In genomic region chr10:88902328-88902789, GRCh38 we compare ENCODE assay signal across 20 cellular contexts. TPM values are rescaled to one million over a fixed set of nuclear protein-coding genes. Genes with fewer than 3 reads are reported as not detected.
DNase-seq lines count a peak whose midpoint lies in the region; ATAC-seq, FAIRE-seq and TF ChIP-seq lines count a peak whose summit lies in the region.
"Had no signal": no experiment of that assay in that cellular context is flagged by ENCODE, and none has a peak within 500 bp of the region (broad histone marks: within the 10 kb centered on the region; RNA-seq: fewer than 3 reads in every experiment).

No MANE protein-coding gene starts in this region.

- no peak for TF ChIP-seq POLR2A in K562 (conservative IDR thresholded peaks at IDR 0.05)

- no peak for TF ChIP-seq RAD21 in K562 (CRISPR knock-in tag; conservative IDR thresholded peaks at IDR 0.05 in 1 of 2, IDR thresholded peaks at IDR 0.05 in 1 of 2)

- no peak overlapping the region for H3K27ac ChIP-seq in K562 (ENCODE audit: extremely low read depth, low read depth, low read length)
- H3K27ac ChIP-seq in WERI-Rb-1: no peak overlapping the region
- H3K27ac ChIP-seq: PC-9, SK-N-MC, upper lobe of right lung had no signal

- TF ChIP-seq EP300 in K562 (IDR thresholded peaks at IDR 0.05; ENCODE audit: low read length): no peak

- H4K20me1 ChIP-seq in K562 (replicated peaks; ENCODE audit: control insufficient read depth, insufficient read depth, low read length): no peaks in the 10 kb centered on the region

- POLR2A ChIA-PET in activated CD4-positive, alpha-beta memory T cell treated with anti-CD3 and anti-CD28 coated beads for 36 hours (lab: Charles Lee): interaction anchor here (2.4 kb wide), 1 partner anchor 21 kb away, joined by 11 read pairs; no protein-coding TSS in a partner anchor
- POLR2A ChIA-PET in activated CD4-positive, alpha-beta memory T cell treated with anti-CD3 and anti-CD28 coated beads, Interleukin-2, amount 10 ng/mL, durations not matched to agents 7 days and 5 days (lab: Charles Lee): interaction anchor here (1.2 to 4.1 kb wide), 3 partner anchors 22 to 89 kb away, joined by 4 to 27 read pairs (median 6); partner anchors contain the start of gene STAMBPL1
- POLR2A ChIA-PET in K562 (lab: Yijun Ruan, JAX): no interaction called here

- WGBS in K562 (ENCODE audit: insufficient coverage, low coverage, missing lambda C conversion rate): 0% methylated on average over 7 of the region's 8 CpGs

- ATAC-seq in K562: no peak
- ATAC-seq in stimulated activated effector memory CD8-positive, alpha-beta T cell treated with anti-CD3 and anti-CD28 coated beads, Interleukin-12 subunit alpha, Interleukin-12 subunit beta, amount 100 ng/mL, for 72 hours: no peak

- no peak overlapping the region for H2AFZ ChIP-seq in K562 (ENCODE audit: low read depth, low read length)
- H2AFZ ChIP-seq: PC-9 had no signal

- no peaks in the 10 kb centered on the region for H3K9me3 Mint-ChIP-seq in activated CD4-positive, alpha-beta memory T cell treated with anti-CD3 and anti-CD28 coated beads for 36 hours
- no peaks in the 10 kb centered on the region for H3K9me3 Mint-ChIP-seq in activated CD4-positive, alpha-beta memory T cell treated with anti-CD3 and anti-CD28 coated beads, Interleukin-2, amount 10 ng/mL, durations not matched to agents 7 days and 5 days
- no peaks in the 10 kb centered on the region for H3K9me3 Mint-ChIP-seq in IgD-negative memory B cell
- H3K9me3 Mint-ChIP-seq in stimulated activated effector memory CD8-positive, alpha-beta T cell treated with anti-CD3 and anti-CD28 coated beads, Interleukin-12 subunit alpha, Interleukin-12 subunit beta, amount 100 ng/mL, for 72 hours: no peaks in the 10 kb centered on the region

- no peak overlapping the region for H3K9ac ChIP-seq in K562 (ENCODE audit: insufficient read depth in 1 of 2, low read depth in 2 of 2, low read length in 2 of 2)

- no peaks in the 10 kb centered on the region for H3K4me1 ChIP-seq in K562 (replicated peaks in 1 of 2; ENCODE audit: control insufficient read depth in 2 of 2, insufficient read depth in 2 of 2, low read length in 2 of 2)

- no peak overlapping the region for H3K4me2 ChIP-seq in K562 (ENCODE audit: insufficient read depth, low read length)
- H3K4me2 ChIP-seq: PC-9 had no signal

- H3K36me3 ChIP-seq in K562 (ENCODE audit: control insufficient read depth, insufficient read depth, low read length) (no peaks in the 10 kb centered on the region), WERI-Rb-1 (peaks cover 9% of the 10 kb centered on the region)

- H3K9me3 ChIP-seq in K562 (replicated peaks; ENCODE audit: control insufficient read depth, insufficient read depth, low read depth, low read length): no peaks in the 10 kb centered on the region
- H3K9me3 ChIP-seq in WERI-Rb-1 (ENCODE audit: severe bottlenecking): no peaks in the 10 kb centered on the region
- H3K9me3 ChIP-seq: left ventricle myocardium inferior, upper lobe of right lung had no signal

- H3K36me3 Mint-ChIP-seq in activated CD4-positive, alpha-beta memory T cell treated with anti-CD3 and anti-CD28 coated beads for 36 hours: peaks cover 28% of the 10 kb centered on the region
- H3K36me3 Mint-ChIP-seq in activated CD4-positive, alpha-beta memory T cell treated with anti-CD3 and anti-CD28 coated beads, Interleukin-2, amount 10 ng/mL, durations not matched to agents 7 days and 5 days (ENCODE audit: low read depth): peaks cover 64% of the 10 kb centered on the region
- H3K36me3 Mint-ChIP-seq in IgD-negative memory B cell: peaks cover 12% of the 10 kb centered on the region
- peaks cover 61% of the 10 kb centered on the region for H3K36me3 Mint-ChIP-seq in stimulated activated effector memory CD8-positive, alpha-beta T cell treated with anti-CD3 and anti-CD28 coated beads, Interleukin-12 subunit alpha, Interleukin-12 subunit beta, amount 100 ng/mL, for 72 hours

- no TSS peak for BruUV-seq in K562 (replicated peaks; lab: Mats Ljungman, UMichigan)

- H3K79me2 ChIP-seq in K562 (ENCODE audit: control insufficient read depth, insufficient read depth, low read length): no peaks in the 10 kb centered on the region

- H3K27me3 ChIP-seq in K562 (ENCODE audit: control insufficient read depth in 2 of 2, insufficient read depth in 2 of 2, low read length in 2 of 2) (no peaks in the 10 kb centered on the region), WERI-Rb-1 (ENCODE audit: insufficient read depth, low read depth, severe bottlenecking) (no peaks in the 10 kb centered on the region)
- H3K27me3 ChIP-seq: upper lobe of right lung had no signal

- no peak overlapping the region for H3K4me3 ChIP-seq in K562
- H3K4me3 ChIP-seq in WERI-Rb-1 (ENCODE audit: low read depth, low read length): no peak overlapping the region
- H3K4me3 ChIP-seq: left ventricle myocardium inferior, PC-9, SK-N-MC, upper lobe of right lung had no signal

- H3K4me1 Mint-ChIP-seq in activated CD4-positive, alpha-beta memory T cell treated with anti-CD3 and anti-CD28 coated beads for 36 hours (ENCODE audit: low read depth): peaks cover 45% of the 10 kb centered on the region
- peaks cover 38% of the 10 kb centered on the region for H3K4me1 Mint-ChIP-seq in activated CD4-positive, alpha-beta memory T cell treated with anti-CD3 and anti-CD28 coated beads, Interleukin-2, amount 10 ng/mL, durations not matched to agents 7 days and 5 days
- peaks cover 35 to 42% (median 37%) of the 10 kb centered on the region in 3 donors for H3K4me1 Mint-ChIP-seq in IgD-negative memory B cell
- peaks cover 37% of the 10 kb centered on the region for H3K4me1 Mint-ChIP-seq in stimulated activated effector memory CD8-positive, alpha-beta T cell treated with anti-CD3 and anti-CD28 coated beads, Interleukin-12 subunit alpha, Interleukin-12 subunit beta, amount 100 ng/mL, for 72 hours

- H3K4me3 Mint-ChIP-seq in activated CD4-positive, alpha-beta memory T cell treated with anti-CD3 and anti-CD28 coated beads for 36 hours: no peak overlapping the region
- no peak overlapping the region for H3K4me3 Mint-ChIP-seq in activated CD4-positive, alpha-beta memory T cell treated with anti-CD3 and anti-CD28 coated beads, Interleukin-2, amount 10 ng/mL, durations not matched to agents 7 days and 5 days
- peak overlapping the region in 2 of 4 donors; percentile 48 to 59 for H3K4me3 Mint-ChIP-seq in IgD-negative memory B cell
- no peak overlapping the region for H3K4me3 Mint-ChIP-seq in stimulated activated effector memory CD8-positive, alpha-beta T cell treated with anti-CD3 and anti-CD28 coated beads, Interleukin-12 subunit alpha, Interleukin-12 subunit beta, amount 100 ng/mL, for 72 hours

- CTCF ChIA-PET in activated CD4-positive, alpha-beta memory T cell treated with anti-CD3 and anti-CD28 coated beads for 36 hours (lab: Charles Lee): interaction anchor here (0.9 to 6.1 kb wide), 7 partner anchors 9 to 92 kb away, joined by 3 to 46 read pairs (median 4); partner anchors contain the start of gene STAMBPL1
- CTCF ChIA-PET in activated CD4-positive, alpha-beta memory T cell treated with anti-CD3 and anti-CD28 coated beads, Interleukin-2, amount 10 ng/mL, durations not matched to agents 7 days and 5 days (lab: Charles Lee): interaction anchor here (0.6 to 6.2 kb wide), 5 partner anchors 10 to 67 kb away, joined by 3 to 40 read pairs (median 3); no protein-coding TSS in a partner anchor
- CTCF ChIA-PET in K562 (lab: Yijun Ruan, JAX; ENCODE audit: low intra/inter-chr PET ratio): no interaction called here

- FAIRE-seq in K562 (lab: Jason Lieb, UNC): no peak
- FAIRE-seq: endothelial cell of umbilical vein had no signal

- TF ChIP-seq CTCF in K562 (IDR thresholded peaks at IDR 0.05 in 2 of 3, conservative IDR thresholded peaks at IDR 0.05 in 1 of 3; ENCODE audit: insufficient read depth in 2 of 3, low read depth in 1 of 3, low read length in 3 of 3) (no peak), WERI-Rb-1 (IDR thresholded peaks at IDR 0.05; ENCODE audit: low read depth, low read length) (no peak)

- no peaks in the 10 kb centered on the region for H3K9me1 ChIP-seq in K562 (ENCODE audit: control insufficient read depth, insufficient read depth, low read length)

- intact Hi-C loops in activated CD4-positive, alpha-beta memory T cell treated with anti-CD3 and anti-CD28 coated beads for 36 hours (cut with micrococcal nuclease): loop anchor here (5.0 kb wide), 1 partner anchor 630 kb away; no protein-coding TSS in a partner anchor
- intact Hi-C loops in K562 (cut with micrococcal nuclease): no loop called here

- peak overlapping the region; percentile 85 for H3K27ac Mint-ChIP-seq in activated CD4-positive, alpha-beta memory T cell treated with anti-CD3 and anti-CD28 coated beads for 36 hours
- no peak overlapping the region for H3K27ac Mint-ChIP-seq in activated CD4-positive, alpha-beta memory T cell treated with anti-CD3 and anti-CD28 coated beads, Interleukin-2, amount 10 ng/mL, durations not matched to agents 7 days and 5 days
- H3K27ac Mint-ChIP-seq in IgD-negative memory B cell: peak overlapping the region; percentile 72 to 93 (median 86)
- peak overlapping the region; percentile 58 for H3K27ac Mint-ChIP-seq in stimulated activated effector memory CD8-positive, alpha-beta T cell treated with anti-CD3 and anti-CD28 coated beads, Interleukin-12 subunit alpha, Interleukin-12 subunit beta, amount 100 ng/mL, for 72 hours

- DNase-seq in activated CD4-positive, alpha-beta memory T cell treated with anti-CD3 and anti-CD28 coated beads for 36 hours: no peak
- DNase-seq in activated CD4-positive, alpha-beta memory T cell treated with anti-CD3 and anti-CD28 coated beads, Interleukin-2, amount 10 ng/mL, durations not matched to agents 7 days and 5 days: no peak
- DNase-seq in K562 (ENCODE audit: extremely low read depth in 1 of 4, low spot score in 3 of 4): no peak
- no peak for DNase-seq in stimulated activated effector memory CD8-positive, alpha-beta T cell treated with anti-CD3 and anti-CD28 coated beads, Interleukin-12 subunit alpha, Interleukin-12 subunit beta, amount 100 ng/mL, for 72 hours (ENCODE audit: low spot score in 2 of 2)
- no peak for DNase-seq in NCI-H526 (lab: John Stamatoyannopoulos, UW)
- DNase-seq in WERI-Rb-1: no peak
- no peak for DNase-seq in NCI-H524 (lab: John Stamatoyannopoulos, UW)
- DNase-seq: amniotic stem cell, foreskin melanocyte, left ventricle myocardium inferior, NCI-H2029 treated with DMSO at 0.1 percent for 48 hours, NCI-H526 treated with DMSO at 0.1 percent for 48 hours, PC-9, posterior cingulate gyrus, upper lobe of right lung had no signal

- H3K27me3 Mint-ChIP-seq in activated CD4-positive, alpha-beta memory T cell treated with anti-CD3 and anti-CD28 coated beads for 36 hours: no peaks in the 10 kb centered on the region
- H3K27me3 Mint-ChIP-seq in activated CD4-positive, alpha-beta memory T cell treated with anti-CD3 and anti-CD28 coated beads, Interleukin-2, amount 10 ng/mL, durations not matched to agents 7 days and 5 days: no peaks in the 10 kb centered on the region
- no peaks in the 10 kb centered on the region for H3K27me3 Mint-ChIP-seq in IgD-negative memory B cell

- in situ Hi-C loops in K562 (cut with MboI): no loop called here

RNA-seq across cellular contexts. Expression of gene STAMBPL1, which starts 22.3 kb away (rescaled TPM):
- 10 to 100 TPM; 27.9 to 28.2 TPM for total RNA-seq in activated CD4-positive, alpha-beta memory T cell treated with anti-CD3 and anti-CD28 coated beads for 36 hours
- 10 to 100 TPM; 43.2 to 48.5 TPM for total RNA-seq in activated CD4-positive, alpha-beta memory T cell treated with anti-CD3 and anti-CD28 coated beads, Interleukin-2, amount 10 ng/mL, durations not matched to agents 7 days and 5 days
- polyA plus RNA-seq in IgD-negative memory B cell (19.0 TPM), K562 (2011; rRNA removed) (not detected in 2 replicates), K562 (2014; fragmentation: Illumina TruSeq; extraction: Trizol) (not detected in 2 replicates), K562 (2014; fragmentation: Nextera tagmentation; extraction: Ambion mirVana) (not detected), K562 (2014; rRNA removed) (0.04 TPM in 1 of 2 replicates, not detected in the other)
- not detected in 2 replicates for total RNA-seq in K562 (2011; cell fraction: chromatin; rRNA removed; ENCODE audit: low replicate concordance)
- not detected in 2 replicates for total RNA-seq in K562 (2011; cell fraction: nucleolus; rRNA removed)
- total RNA-seq in K562 (2011; cell fraction: nucleoplasm; rRNA removed): not detected in 2 replicates
- total RNA-seq in K562 (2014; rRNA removed) (not detected in 2 replicates), K562 (2014; rRNA removed; fragmentation: Illumina TruSeq; extraction: Trizol) (not detected in 2 replicates), K562 (2015; rRNA removed; fragmentation: Illumina TruSeq; extraction: Trizol) (not detected in 2 replicates), K562 (2021) (0.09 and 0.25 TPM in 2 replicates)
- not detected in 2 replicates for polyA plus RNA-seq in K562 (2011; cell fraction: cytosol; rRNA removed)
- not detected in 2 replicates for polyA plus RNA-seq in K562 (2011; cell fraction: nucleus; rRNA removed)
- 0.10 TPM in 1 of 2 replicates, not detected in the other for polyA plus RNA-seq in K562 (2012)
- not detected in 2 replicates for polyA minus RNA-seq in K562 (2011; rRNA and poly(A)+ RNA removed)
- polyA minus RNA-seq in K562 (2011; cell fraction: cytosol; rRNA and poly(A)+ RNA removed): not detected in 2 replicates
- polyA minus RNA-seq in K562 (2011; cell fraction: nucleus; rRNA and poly(A)+ RNA removed): not detected in 2 replicates

RNA-seq across cellular contexts. Expression of gene ACTA2, which starts 50.2 kb away (rescaled TPM):
- 10 to 100 TPM; 18.6 to 23.3 TPM for total RNA-seq in activated CD4-positive, alpha-beta memory T cell treated with anti-CD3 and anti-CD28 coated beads for 36 hours
- total RNA-seq in activated CD4-positive, alpha-beta memory T cell treated with anti-CD3 and anti-CD28 coated beads, Interleukin-2, amount 10 ng/mL, durations not matched to agents 7 days and 5 days: 10 to 100 TPM; 14.7 to 15.5 TPM
- polyA plus RNA-seq in IgD-negative memory B cell (9.4 TPM), K562 (2011; rRNA removed) (not detected in 2 replicates), K562 (2014; fragmentation: Illumina TruSeq; extraction: Trizol) (0.30 and 0.48 TPM in 2 replicates), K562 (2014; fragmentation: Nextera tagmentation; extraction: Ambion mirVana) (not detected), K562 (2014; rRNA removed) (0.46 TPM in 1 of 2 replicates, not detected in the other)
- not detected in 2 replicates for total RNA-seq in K562 (2011; cell fraction: chromatin; rRNA removed; ENCODE audit: low replicate concordance)
- total RNA-seq in K562 (2011; cell fraction: nucleolus; rRNA removed): not detected in 2 replicates
- not detected in 2 replicates for total RNA-seq in K562 (2011; cell fraction: nucleoplasm; rRNA removed)
- total RNA-seq in K562 (2014; rRNA removed) (0.29 and 1.0 TPM in 2 replicates), K562 (2014; rRNA removed; fragmentation: Illumina TruSeq; extraction: Trizol) (0.15 TPM in 1 of 2 replicates, not detected in the other), K562 (2015; rRNA removed; fragmentation: Illumina TruSeq; extraction: Trizol) (0.22 and 0.30 TPM in 2 replicates), K562 (2021) (0.60 and 1.4 TPM in 2 replicates)
- polyA plus RNA-seq in K562 (2011; cell fraction: cytosol; rRNA removed): 0.03 TPM in 1 of 2 replicates, not detected in the other
- polyA plus RNA-seq in K562 (2011; cell fraction: nucleus; rRNA removed): not detected in 2 replicates
- polyA plus RNA-seq in K562 (2012): 0.74 and 1.1 TPM in 2 replicates
- not detected in 2 replicates for polyA minus RNA-seq in K562 (2011; rRNA and poly(A)+ RNA removed)
- polyA minus RNA-seq in K562 (2011; cell fraction: cytosol; rRNA and poly(A)+ RNA removed): not detected in 2 replicates
- polyA minus RNA-seq in K562 (2011; cell fraction: nucleus; rRNA and poly(A)+ RNA removed): 0.27 TPM in 1 of 2 replicates, not detected in the other

RNA-seq across cellular contexts. Expression of gene ANKRD22, which starts 50.7 kb away (rescaled TPM):
- under 1 TPM; 0.12 to 0.24 TPM for total RNA-seq in activated CD4-positive, alpha-beta memory T cell treated with anti-CD3 and anti-CD28 coated beads for 36 hours
- under 1 TPM; 0.15 to 0.18 TPM for total RNA-seq in activated CD4-positive, alpha-beta memory T cell treated with anti-CD3 and anti-CD28 coated beads, Interleukin-2, amount 10 ng/mL, durations not matched to agents 7 days and 5 days
- polyA plus RNA-seq in IgD-negative memory B cell (not detected), K562 (2011; rRNA removed) (not detected in 2 replicates), K562 (2014; fragmentation: Illumina TruSeq; extraction: Trizol) (not detected in 2 replicates), K562 (2014; fragmentation: Nextera tagmentation; extraction: Ambion mirVana) (not detected), K562 (2014; rRNA removed) (not detected in 2 replicates)
- not detected in 2 replicates for total RNA-seq in K562 (2011; cell fraction: chromatin; rRNA removed; ENCODE audit: low replicate concordance)
- total RNA-seq in K562 (2011; cell fraction: nucleolus; rRNA removed): not detected in 2 replicates
- total RNA-seq in K562 (2011; cell fraction: nucleoplasm; rRNA removed): not detected in 2 replicates
- total RNA-seq in K562 (2014; rRNA removed) (not detected in 2 replicates), K562 (2014; rRNA removed; fragmentation: Illumina TruSeq; extraction: Trizol) (not detected in 2 replicates), K562 (2015; rRNA removed; fragmentation: Illumina TruSeq; extraction: Trizol) (not detected in 2 replicates), K562 (2021) (not detected in 2 replicates)
- not detected in 2 replicates for polyA plus RNA-seq in K562 (2011; cell fraction: cytosol; rRNA removed)
- not detected in 2 replicates for polyA plus RNA-seq in K562 (2011; cell fraction: nucleus; rRNA removed)
- not detected in 2 replicates for polyA plus RNA-seq in K562 (2012)
- not detected in 2 replicates for polyA minus RNA-seq in K562 (2011; rRNA and poly(A)+ RNA removed)
- not detected in 2 replicates for polyA minus RNA-seq in K562 (2011; cell fraction: cytosol; rRNA and poly(A)+ RNA removed)
- not detected in 2 replicates for polyA minus RNA-seq in K562 (2011; cell fraction: nucleus; rRNA and poly(A)+ RNA removed)
- total RNA-seq: A673, endothelial cell of umbilical vein, left ventricle myocardium inferior, skeletal muscle tissue had no signal
- polyA plus RNA-seq: endothelial cell of umbilical vein had no signal

Comparison
In these comparisons a context has a peak if more than half of its experiments do, and no peak if none do; other contexts are left out.
1. RNA of gene STAMBPL1, which starts 22.3 kb away (total RNA-seq): 43.2 to 48.5 TPM in activated CD4-positive, alpha-beta memory T cell treated with anti-CD3 and anti-CD28 coated beads, Interleukin-2, amount 10 ng/mL, durations not matched to agents 7 days and 5 days and 27.9 to 28.2 TPM in activated CD4-positive, alpha-beta memory T cell treated with anti-CD3 and anti-CD28 coated beads for 36 hours; 0.09 to 0.25 TPM in K562; every median in the first group is over 10 times any median in the second.
2. RNA of gene ACTA2, which starts 50.2 kb away (total RNA-seq): 18.6 to 23.3 TPM in activated CD4-positive, alpha-beta memory T cell treated with anti-CD3 and anti-CD28 coated beads for 36 hours and 14.7 to 15.5 TPM in activated CD4-positive, alpha-beta memory T cell treated with anti-CD3 and anti-CD28 coated beads, Interleukin-2, amount 10 ng/mL, durations not matched to agents 7 days and 5 days; 0.15 to 1.4 TPM in K562; every median in the first group is over 4 times any median in the second.